In genomic region chr2:144451443-144451842, GRCh38 we compare ENCODE assay signal across 27 cellular contexts.
DNase-seq lines count a peak whose midpoint lies in the region; ATAC-seq and TF ChIP-seq lines count a peak whose summit lies in the region.
"Had no signal": no experiment of that assay in that cellular context is flagged by ENCODE, and none has a peak within 500 bp of the region (broad histone marks: within the 10 kb centered on the region; RNA-seq: fewer than 3 reads in every experiment).

No MANE protein-coding gene starts in this region.

- TF ChIP-seq POLR2A in GM18505 (IDR thresholded peaks at IDR 0.05; ENCODE audit: borderline replicate concordance, extremely low read depth, insufficient read depth, insufficient read length), result no peak
- no peak for TF ChIP-seq POLR2A in esophagus muscularis mucosa (IDR thresholded peaks at IDR 0.05; ENCODE audit: low read depth)

- 0 out of 2 replicates have a peak overlapping the region, but pooled peaks have one; percentile 78 for H3K27ac ChIP-seq in SK-N-MC
- H3K27ac ChIP-seq in tibial artery, result peak overlapping the region; percentile 8 to 65
- H3K27ac ChIP-seq in esophagus muscularis mucosa (replicated peaks in 1 of 4), result no peak overlapping the region
- no peak overlapping the region for H3K27ac ChIP-seq in SJCRH30
- H3K27ac ChIP-seq: body of pancreas had no signal

- no peak overlapping the region for H3K9ac ChIP-seq in SK-N-MC (ENCODE audit: insufficient read length)

- H3K36me3 ChIP-seq in SK-N-MC (ENCODE audit: insufficient read depth, low read length) (peaks cover 66% of the 10 kb centered on the region), tibial artery (no peaks in the 10 kb centered on the region), esophagus muscularis mucosa (no peaks in the 10 kb centered on the region), SJCRH30 (peaks cover 11% of the 10 kb centered on the region; the same call in 1 of the 2 replicates)
- H3K36me3 ChIP-seq: HAP-1, sigmoid colon, thoracic aorta had no signal

- no peak for ATAC-seq in central memory CD8-positive, alpha-beta T cell (replicated peaks; ENCODE audit: extremely low read depth, poor library complexity, severe bottlenecking)
- ATAC-seq in natural killer cell treated with Interleukin-12 subunit alpha and Interleukin-12 subunit beta and Interleukin-15 and Interleukin-18, amount 100 ng/mL, for 72 hours, result no peak
- no peak for ATAC-seq in GM18505 (IDR thresholded peaks at IDR 0.05; ENCODE audit: unreplicated experiment)
- ATAC-seq: body of pancreas, esophagus mucosa, left ventricle myocardium superior, WTC11 had no signal

- no peak overlapping the region for H3K4me3 Mint-ChIP-seq in central memory CD8-positive, alpha-beta T cell
- H3K4me3 Mint-ChIP-seq in natural killer cell treated with Interleukin-12 subunit alpha and Interleukin-12 subunit beta and Interleukin-15 and Interleukin-18, amount 100 ng/mL, for 72 hours, result peak overlapping the region; percentile 85

- WGBS in esophagus muscularis mucosa, result 93% methylated on average over 2 of the region's 2 CpGs

- intact Hi-C loops in tibial artery (cut with DNase I; ENCODE audit: low total_unique reads), result no loop called here
- intact Hi-C loops in esophagus muscularis mucosa (cut with DNase I), result loop anchor here (10.0 kb wide), 1 partner anchor 63 kb away; no protein-coding TSS in a partner anchor

- H3K4me3 ChIP-seq in SK-N-MC (no peak overlapping the region), tibial artery (no peak overlapping the region), esophagus muscularis mucosa (no peak overlapping the region), SJCRH30 (no peak overlapping the region)
- H3K4me3 ChIP-seq: body of pancreas, HAP-1, sigmoid colon had no signal

- no peaks in the 10 kb centered on the region for H3K9me3 ChIP-seq in SK-N-MC (ENCODE audit: low read depth, low read length)
- H3K9me3 ChIP-seq in tibial artery, result no peaks in the 10 kb centered on the region
- H3K9me3 ChIP-seq in esophagus muscularis mucosa, result no peaks in the 10 kb centered on the region
- no peaks in the 10 kb centered on the region for H3K9me3 ChIP-seq in SJCRH30 (replicated peaks)
- H3K9me3 ChIP-seq: body of pancreas, HAP-1, sigmoid colon, thoracic aorta had no signal

- no peak for TF ChIP-seq CTCF in tibial artery (IDR thresholded peaks at IDR 0.05)
- TF ChIP-seq CTCF in esophagus muscularis mucosa (IDR thresholded peaks at IDR 0.05), result no peak

- no peaks in the 10 kb centered on the region for H3K27me3 Mint-ChIP-seq in central memory CD8-positive, alpha-beta T cell
- no peaks in the 10 kb centered on the region for H3K27me3 Mint-ChIP-seq in natural killer cell treated with Interleukin-12 subunit alpha and Interleukin-12 subunit beta and Interleukin-15 and Interleukin-18, amount 100 ng/mL, for 72 hours
- H3K27me3 Mint-ChIP-seq: IgD-negative memory B cell had no signal

- H3K27me3 ChIP-seq in tibial artery (no peaks in the 10 kb centered on the region), esophagus muscularis mucosa (peaks cover 0 to 5% (median 0%) of the 10 kb centered on the region in 4 donors), SJCRH30 (no peaks in the 10 kb centered on the region)
- H3K27me3 ChIP-seq: body of pancreas, sigmoid colon had no signal

- H3K27ac Mint-ChIP-seq in central memory CD8-positive, alpha-beta T cell (ENCODE audit: low read depth), result peak overlapping the region; percentile 86
- H3K27ac Mint-ChIP-seq in natural killer cell treated with Interleukin-12 subunit alpha and Interleukin-12 subunit beta and Interleukin-15 and Interleukin-18, amount 100 ng/mL, for 72 hours, result peak overlapping the region in 1 of 2 donors; percentile 93
- H3K27ac Mint-ChIP-seq: activated naive CD8-positive, alpha-beta T cell treated with anti-CD3 and anti-CD28 coated beads, Interleukin-2, amount 10 ng/mL, durations not matched to agents 7 days and 5 days; WTC11 had no signal

- H3K4me1 Mint-ChIP-seq in central memory CD8-positive, alpha-beta T cell, result peaks cover 60% of the 10 kb centered on the region
- H3K4me1 Mint-ChIP-seq in natural killer cell treated with Interleukin-12 subunit alpha and Interleukin-12 subunit beta and Interleukin-15 and Interleukin-18, amount 100 ng/mL, for 72 hours (ENCODE audit: low read depth in 2 of 2), result peaks cover 73 to 90% of the 10 kb centered on the region in 2 donors

- H3K9me3 Mint-ChIP-seq in central memory CD8-positive, alpha-beta T cell, result no peaks in the 10 kb centered on the region
- H3K9me3 Mint-ChIP-seq in natural killer cell treated with Interleukin-12 subunit alpha and Interleukin-12 subunit beta and Interleukin-15 and Interleukin-18, amount 100 ng/mL, for 72 hours, result no peaks in the 10 kb centered on the region
- H3K9me3 Mint-ChIP-seq: activated naive CD8-positive, alpha-beta T cell treated with anti-CD3 and anti-CD28 coated beads, Interleukin-2, amount 10 ng/mL, durations not matched to agents 7 days and 5 days; CD4-positive, alpha-beta memory T cell; IgD-negative memory B cell had no signal

- TF ChIP-seq EP300 in esophagus muscularis mucosa (IDR thresholded peaks at IDR 0.05), result no peak

- DNase-seq in SK-N-MC (ENCODE audit: low read depth, low spot score), result no peak
- DNase-seq in central memory CD8-positive, alpha-beta T cell (ENCODE audit: low spot score in 2 of 2), result no peak
- DNase-seq in natural killer cell treated with Interleukin-12 subunit alpha and Interleukin-12 subunit beta and Interleukin-15 and Interleukin-18, amount 100 ng/mL, for 72 hours (ENCODE audit: low spot score), result no peak
- DNase-seq in tibial artery, result no peak
- DNase-seq in esophagus muscularis mucosa (ENCODE audit: extremely low spot score), result no peak
- no peak for DNase-seq in SJCRH30
- DNase-seq: activated CD4-positive, alpha-beta T cell treated with anti-CD3 and anti-CD28 coated beads, Interleukin-2, amount 50 U/mL, for 1 hour; activated naive CD8-positive, alpha-beta T cell treated with anti-CD3 and anti-CD28 coated beads, Interleukin-2, amount 10 ng/mL, durations not matched to agents 7 days and 5 days; body of pancreas; CD4-positive, alpha-beta memory T cell; effector memory CD4-positive, alpha-beta T cell; hippocampal formation; left ventricle myocardium superior; midbrain; NCI-H1105 treated with DMSO at 0.1 percent for 48 hours; NCI-H2081; NCI-H345; NCI-H82; posterior cingulate gyrus; sigmoid colon; T-helper 9 cell had no signal

- H3K4me1 ChIP-seq in tibial artery (peaks cover 0 to 98% (median 32%) of the 10 kb centered on the region in 4 donors), esophagus muscularis mucosa (peaks cover 16 to 38% (median 20%) of the 10 kb centered on the region in 4 donors), SJCRH30 (peaks cover 20% of the 10 kb centered on the region)
- H3K4me1 ChIP-seq: body of pancreas had no signal

- H3K36me3 Mint-ChIP-seq in central memory CD8-positive, alpha-beta T cell (ENCODE audit: insufficient read depth), result peaks cover 38% of the 10 kb centered on the region
- H3K36me3 Mint-ChIP-seq in natural killer cell treated with Interleukin-12 subunit alpha and Interleukin-12 subunit beta and Interleukin-15 and Interleukin-18, amount 100 ng/mL, for 72 hours, result peaks cover 12% of the 10 kb centered on the region
- H3K36me3 Mint-ChIP-seq: activated naive CD8-positive, alpha-beta T cell treated with anti-CD3 and anti-CD28 coated beads, Interleukin-2, amount 10 ng/mL, durations not matched to agents 7 days and 5 days; CD4-positive, alpha-beta memory T cell; WTC11 had no signal

Comparison
In these comparisons a context has a peak if more than half of its experiments do, and no peak if none do; other contexts are left out.
1. H3K27ac ChIP-seq: peak in SK-N-MC (single experiment) and tibial artery (2 of 2); none in esophagus muscularis mucosa (0 of 4) and SJCRH30 (single experiment).